ENCODE assay signal across 21 cellular contexts in genomic region chr22:20282901-20283673, GRCh38.
"Had no signal": no experiment of that assay in that cellular context is flagged by ENCODE, and none has a peak within 500 bp of the region (broad histone marks: within the 10 kb centered on the region; RNA-seq: fewer than 3 reads in every experiment).

No MANE protein-coding gene starts in this region.

- H3K4me2 ChIP-seq: smooth muscle cell had no signal

- H3K9ac ChIP-seq: parathyroid adenoma had no signal

- H3K27ac ChIP-seq: dorsolateral prefrontal cortex, lower lobe of right lung, neutrophil, parathyroid adenoma, prostate gland, right atrium auricular region, suprapubic skin had no signal

- H3K4me1 ChIP-seq: lower lobe of right lung, parathyroid adenoma, prostate gland, right atrium auricular region, suprapubic skin had no signal

- H3K36me3 Mint-ChIP-seq: naive thymus-derived CD8-positive, alpha-beta T cell; type B pancreatic cell had no signal

- H3K4me3 Mint-ChIP-seq: naive thymus-derived CD8-positive, alpha-beta T cell; nephron progenitor cell; stimulated activated naive CD8-positive, alpha-beta T cell treated with anti-CD3 and anti-CD28 coated beads, Interleukin-15, amount 100 ng/mL, for 72 hours; type B pancreatic cell had no signal

- H3K9me3 ChIP-seq: lower lobe of right lung, neutrophil, prostate gland, right atrium auricular region, suprapubic skin had no signal

- H2AFZ ChIP-seq: parathyroid adenoma had no signal

- H3K79me2 ChIP-seq: parathyroid adenoma had no signal

- H3K9me3 Mint-ChIP-seq: naive thymus-derived CD8-positive, alpha-beta T cell; nephron progenitor cell; stimulated activated naive CD8-positive, alpha-beta T cell treated with anti-CD3 and anti-CD28 coated beads, Interleukin-15, amount 100 ng/mL, for 72 hours; type B pancreatic cell had no signal

- DNase-seq: cortex of kidney; dorsolateral prefrontal cortex; effector CD4-positive, alpha-beta T cell; left ventricle myocardium superior; lower lobe of right lung; naive thymus-derived CD8-positive, alpha-beta T cell; nephron progenitor cell; stimulated activated CD4-positive, alpha-beta T cell treated with anti-CD3 and anti-CD28 coated beads, Interleukin-12 subunit alpha, Interleukin-12 subunit beta, amount 100 ng/mL, for 4 hours; stimulated activated CD4-positive, alpha-beta T cell treated with anti-CD3 and anti-CD28 coated beads, Interleukin-1b, Interleukin-23, amount 100 ng/mL, for 48 hours; stimulated activated CD4-positive, alpha-beta T cell treated with anti-CD3 and anti-CD28 coated beads, Interleukin-4, amount 100 ng/mL, for 1 hour; stimulated activated CD8-positive, alpha-beta memory T cell treated with anti-CD3 and anti-CD28 coated beads, Interleukin-4, amount 100 ng/mL, for 48 hours; stimulated activated naive CD4-positive, alpha-beta T cell; stimulated activated naive CD8-positive, alpha-beta T cell treated with anti-CD3 and anti-CD28 coated beads, Interleukin-15, amount 100 ng/mL, for 72 hours had no signal

- H3K36me3 ChIP-seq: lower lobe of right lung, neutrophil, prostate gland, right atrium auricular region, suprapubic skin had no signal

- H3K4me3 ChIP-seq: dorsolateral prefrontal cortex, lower lobe of right lung, prostate gland, right atrium auricular region, smooth muscle cell, suprapubic skin had no signal

- H3K27me3 Mint-ChIP-seq: naive thymus-derived CD8-positive, alpha-beta T cell; stimulated activated naive CD8-positive, alpha-beta T cell treated with anti-CD3 and anti-CD28 coated beads, Interleukin-15, amount 100 ng/mL, for 72 hours had no signal

- H3K27me3 ChIP-seq: dorsolateral prefrontal cortex, neutrophil, right atrium auricular region had no signal

- H3K27ac Mint-ChIP-seq: naive thymus-derived CD8-positive, alpha-beta T cell; nephron progenitor cell; type B pancreatic cell had no signal

- ATAC-seq: left ventricle myocardium superior; lower lobe of right lung; naive thymus-derived CD8-positive, alpha-beta T cell; sciatic nerve; stimulated activated naive CD8-positive, alpha-beta T cell treated with anti-CD3 and anti-CD28 coated beads, Interleukin-15, amount 100 ng/mL, for 72 hours had no signal
